ENCODE assay signal across 30 cellular contexts in genomic region chr10:37758074-37758473, GRCh38.
"Had no signal": no experiment of that assay in that cellular context is flagged by ENCODE, and none has a peak within 500 bp of the region (broad histone marks: within the 10 kb centered on the region; RNA-seq: fewer than 3 reads in every experiment).

No MANE protein-coding gene starts in this region.

- DNase-seq: activated CD4-positive, alpha-beta memory T cell treated with anti-CD3 and anti-CD28 coated beads, Interleukin-2, amount 10 ng/mL, durations not matched to agents 7 days and 5 days; activated CD4-positive, alpha-beta T cell treated with anti-CD3 and anti-CD28 coated beads for 1 hour; activated CD4-positive, alpha-beta T cell treated with anti-CD3 and anti-CD28 coated beads for 48 hours; activated CD4-positive, CD25-positive, alpha-beta regulatory T cell; activated CD8-positive, alpha-beta memory T cell treated with anti-CD3 and anti-CD28 coated beads for 24 hours; activated CD8-positive, alpha-beta memory T cell treated with anti-CD3 and anti-CD28 coated beads, Interleukin-2, amount 10 ng/mL, durations not matched to agents 7 days and 5 days; activated CD8-positive, alpha-beta memory T cell treated with anti-CD3 and anti-CD28 coated beads, Interleukin-2, amount 50 U/mL, for 48 hours; activated effector memory CD4-positive, alpha-beta T cell treated with Interleukin-2 at 50 U/mL for 16 hours; activated naive CD4-positive, alpha-beta T cell treated with anti-CD3 and anti-CD28 coated beads, Interleukin-2, amount 50 U/mL, for 16 hours; activated naive CD8-positive, alpha-beta T cell treated with anti-CD3 and anti-CD28 coated beads for 36 hours; activated T-cell treated with anti-CD3 and anti-CD28 coated beads, Interleukin-2, amount 50 U/mL, for 48 hours; amniotic stem cell; KG1; NCI-H1048; NCI-H1105 treated with DMSO at 0.1 percent for 48 hours; NCI-H1436; NCI-H1694; NCI-H1930; NCI-H2081 treated with DMSO at 0.1 percent for 48 hours; NCI-H510A; NCI-H526 treated with DMSO at 0.1 percent for 48 hours; NCI-H774; OCI-M1; SHP77; SJCRH30; T1000; WERI-Rb-1 had no signal

- H3K4me3 ChIP-seq: ascending aorta, cardiac muscle cell, SJCRH30, SK-N-MC had no signal

- H3K4me1 ChIP-seq: ascending aorta, SJCRH30 had no signal

- H3K27me3 ChIP-seq: ascending aorta, cardiac muscle cell, SJCRH30 had no signal

- H3K36me3 ChIP-seq: ascending aorta, cardiac muscle cell, SJCRH30, WERI-Rb-1 had no signal

- H3K27ac ChIP-seq: ascending aorta, cardiac muscle cell, SJCRH30, SK-N-MC, WERI-Rb-1 had no signal

- H3K9me3 ChIP-seq: ascending aorta, SJCRH30 had no signal
